Comparison of ENCODE assay signal across 13 cellular contexts in genomic region chr6:22657341-22657985, GRCh38.
DNase-seq lines count a peak whose midpoint lies in the region; ATAC-seq and TF ChIP-seq lines count a peak whose summit lies in the region.
"Had no signal": no experiment of that assay in that cellular context is flagged by ENCODE, and none has a peak within 500 bp of the region (broad histone marks: within the 10 kb centered on the region; RNA-seq: fewer than 3 reads in every experiment).

No MANE protein-coding gene starts in this region.

- no CpG with 5 or more reads among the region's 1 CpG for WGBS in neuronal stem cell (ENCODE audit: extremely low coverage in 2 of 2, insufficient read length in 2 of 2, insufficient replicate concordance in 1 of 2), 2 donors

- H3K14ac ChIP-seq in neuronal stem cell (ENCODE audit: low read length) = no peak overlapping the region

- H3K27ac ChIP-seq in neuronal stem cell (replicated peaks; ENCODE audit: low read length) (no peak overlapping the region), osteoblast (ENCODE audit: low read depth, low read length) (no peak overlapping the region)
- H3K27ac ChIP-seq: spleen had no signal

- H3K9me3 ChIP-seq in neuronal stem cell (replicated peaks in 1 of 2; ENCODE audit: control insufficient read depth in 2 of 2, insufficient read depth in 1 of 2, low read depth in 1 of 2, low read length in 2 of 2) (peaks cover 0 to under 1% of the 10 kb centered on the region in 2 donors), osteoblast (ENCODE audit: low read depth, low read length) (no peaks in the 10 kb centered on the region)
- H3K9me3 ChIP-seq: spleen had no signal

- no peak overlapping the region for H3K23ac ChIP-seq in neuronal stem cell (ENCODE audit: low read depth, low read length, poor library complexity)

- TF ChIP-seq CTCF in brain (conservative IDR thresholded peaks at IDR 0.05) (no peak), osteoblast (IDR thresholded peaks at IDR 0.05; ENCODE audit: extremely low read depth, low read depth, low read length) (no peak)

- H3K79me1 ChIP-seq in neuronal stem cell (ENCODE audit: low read depth, low read length) = no peaks in the 10 kb centered on the region

- no peak overlapping the region for H3K4ac ChIP-seq in neuronal stem cell (ENCODE audit: low read length)

- no peaks in the 10 kb centered on the region for H3K27me3 Mint-ChIP-seq in brain
- H3K27me3 Mint-ChIP-seq: activated T-helper 17 cell treated with anti-CD3 and anti-CD28 coated beads, Interleukin-2, amount 50 U/mL, for 72 hours had no signal

- H3K79me2 ChIP-seq in osteoblast (ENCODE audit: insufficient read depth, low read length) = no peaks in the 10 kb centered on the region

- H3K4me1 Mint-ChIP-seq in brain = peaks cover 62% of the 10 kb centered on the region
- H3K4me1 Mint-ChIP-seq: activated T-helper 17 cell treated with anti-CD3 and anti-CD28 coated beads, Interleukin-2, amount 50 U/mL, for 72 hours had no signal

- ATAC-seq in GM18511 (IDR thresholded peaks at IDR 0.05; ENCODE audit: unreplicated experiment) (peak; percentile 44), HG03175 (IDR thresholded peaks at IDR 0.05; ENCODE audit: unreplicated experiment) (peak; percentile 44), HG02973 (IDR thresholded peaks at IDR 0.05; ENCODE audit: unreplicated experiment) (no peak)
- ATAC-seq: activated T-helper 17 cell treated with anti-CD3 and anti-CD28 coated beads, Interleukin-2, amount 50 U/mL, for 72 hours had no signal

- H4K8ac ChIP-seq in neuronal stem cell (ENCODE audit: low read depth, low read length) = no peak overlapping the region

- H2BK120ac ChIP-seq in neuronal stem cell (ENCODE audit: low read depth, low read length) = no peak overlapping the region

- no peak for TF ChIP-seq POLR2A in erythroblast (IDR thresholded peaks at IDR 0.05; ENCODE audit: low read length)

- peaks cover 0 to 4% (median 2%) of the 10 kb centered on the region in 5 experiments for H3K9me3 Mint-ChIP-seq in brain

- H3K27me3 ChIP-seq in neuronal stem cell (ENCODE audit: control insufficient read depth in 3 of 3, insufficient read depth in 3 of 3, low read depth in 1 of 3, low read length in 3 of 3) (no peaks in the 10 kb centered on the region), osteoblast (ENCODE audit: insufficient read depth, low read length) (no peaks in the 10 kb centered on the region)
- H3K27me3 ChIP-seq: spleen had no signal

- H2BK12ac ChIP-seq in neuronal stem cell (ENCODE audit: low read length) = no peak overlapping the region

- H2BK5ac ChIP-seq in neuronal stem cell (ENCODE audit: low read length) = no peak overlapping the region

- DNase-seq in neuronal stem cell (ENCODE audit: low spot score) (no peak), osteoblast (ENCODE audit: insufficient read length, low spot score, missing footprints) (no peak), NCI-H2029 treated with DMSO at 0.1 percent for 48 hours (lab: John Stamatoyannopoulos, UW) (no peak), erythroblast (lab: John Stamatoyannopoulos, UW) (no peak)
- DNase-seq: COR-L47, KG1, OCI-M1, spleen had no signal

- no peak overlapping the region for H2BK15ac ChIP-seq in neuronal stem cell (ENCODE audit: low read length)

- no peak overlapping the region for H3K9ac ChIP-seq in neuronal stem cell (ENCODE audit: low read depth, low read length, poor library complexity)

- H3K4me3 ChIP-seq in neuronal stem cell (ENCODE audit: low read length in 2 of 2) (no peak overlapping the region), osteoblast (ENCODE audit: insufficient read depth, low read length) (no peak overlapping the region)
- H3K4me3 ChIP-seq: spleen had no signal

- H3K4me3 Mint-ChIP-seq in brain = peak overlapping the region in 1 of 5 experiments; percentile 11
- H3K4me3 Mint-ChIP-seq: activated T-helper 17 cell treated with anti-CD3 and anti-CD28 coated beads, Interleukin-2, amount 50 U/mL, for 72 hours had no signal

- no peak overlapping the region for H3K18ac ChIP-seq in neuronal stem cell (ENCODE audit: low read length)

- peaks cover under 1% of the 10 kb centered on the region for H3K36me3 Mint-ChIP-seq in brain

- peak overlapping the region; percentile 48 to 93 (median 91) for H3K27ac Mint-ChIP-seq in brain
- H3K27ac Mint-ChIP-seq: activated T-helper 17 cell treated with anti-CD3 and anti-CD28 coated beads, Interleukin-2, amount 50 U/mL, for 72 hours had no signal

- H2AK5ac ChIP-seq in neuronal stem cell (ENCODE audit: low read depth, low read length) = no peak overlapping the region

- H3K4me1 ChIP-seq in neuronal stem cell (ENCODE audit: control insufficient read depth in 2 of 2, insufficient read depth in 1 of 2, low read depth in 1 of 2, low read length in 2 of 2) (peaks cover 0 to 4% of the 10 kb centered on the region in 2 donors), osteoblast (ENCODE audit: insufficient read depth, low read length) (no peaks in the 10 kb centered on the region)
- H3K4me1 ChIP-seq: spleen had no signal

- H3K4me2 ChIP-seq in neuronal stem cell (ENCODE audit: insufficient read depth, low read length, poor library complexity, severe bottlenecking) (no peak overlapping the region), osteoblast (ENCODE audit: insufficient read depth, low read length) (no peak overlapping the region)

- H2AFZ ChIP-seq in neuronal stem cell (ENCODE audit: low read length) (peak overlapping the region; percentile 8), osteoblast (ENCODE audit: low read length) (no peak overlapping the region)

- no peaks in the 10 kb centered on the region for H4K20me1 ChIP-seq in osteoblast (ENCODE audit: insufficient read depth, low read length)

- no peaks in the 10 kb centered on the region for H3K36me3 ChIP-seq in neuronal stem cell (replicated peaks in 1 of 2; ENCODE audit: control insufficient read depth in 2 of 2, insufficient read depth in 2 of 2, low read length in 2 of 2)
- no peaks in the 10 kb centered on the region for H3K36me3 ChIP-seq in osteoblast (ENCODE audit: insufficient read depth, low read length)
- H3K36me3 ChIP-seq: spleen had no signal

- no peak overlapping the region for H4K91ac ChIP-seq in neuronal stem cell (ENCODE audit: low read depth, low read length, poor library complexity)
